ENCODE assay signal across 14 cellular contexts in genomic region chrX:29555465-29556091, GRCh38.
A peak's percentile ranks its signal among the peaks of the same experiment; 100 is the strongest.
DNase-seq lines count a peak whose midpoint lies in the region; ATAC-seq and TF ChIP-seq lines count a peak whose summit lies in the region.
"Had no signal": no experiment of that assay in that cellular context is flagged by ENCODE, and none has a peak within 500 bp of the region (broad histone marks: within the 10 kb centered on the region; RNA-seq: fewer than 3 reads in every experiment).

No MANE protein-coding gene starts in this region.

- no peaks in the 10 kb centered on the region for H3K27me3 ChIP-seq in trophoblast cell (ENCODE audit: insufficient read depth, low read length)
- H3K27me3 ChIP-seq: gastroesophageal sphincter had no signal

- H4K8ac ChIP-seq in trophoblast cell (ENCODE audit: low read depth, low read length): no peak overlapping the region

- H2BK5ac ChIP-seq in trophoblast cell (ENCODE audit: low read depth, low read length, poor library complexity): no peak overlapping the region

- no peak overlapping the region for H2AFZ ChIP-seq in trophoblast cell (ENCODE audit: insufficient read depth, low read length, poor library complexity)

- no peak overlapping the region for H2BK120ac ChIP-seq in trophoblast cell (ENCODE audit: insufficient read depth, low read length, poor library complexity)

- H3K4me2 ChIP-seq in trophoblast cell (ENCODE audit: low read length): no peak overlapping the region

- H3K14ac ChIP-seq in trophoblast cell (ENCODE audit: low read length): no peak overlapping the region

- H3K18ac ChIP-seq in trophoblast cell (ENCODE audit: low read length): no peak overlapping the region

- H3K4me3 ChIP-seq in mucosa of descending colon (no peak overlapping the region), trophoblast cell (ENCODE audit: low read depth, low read length) (no peak overlapping the region)
- H3K4me3 ChIP-seq: gastroesophageal sphincter had no signal

- ATAC-seq in GM18873 (IDR thresholded peaks at IDR 0.05; ENCODE audit: low FRiP score, unreplicated experiment) (peak; percentile 99), GM21576 (IDR thresholded peaks at IDR 0.05; ENCODE audit: unreplicated experiment) (peak; percentile 98), HG03108 (IDR thresholded peaks at IDR 0.05; ENCODE audit: unreplicated experiment) (peak; percentile 99), esophagus mucosa (peak; percentile 47), mucosa of descending colon (no peak)
- ATAC-seq: gastroesophageal sphincter had no signal

- H3K9ac ChIP-seq in trophoblast cell (ENCODE audit: low read length): no peak overlapping the region

- no CpG with 5 or more reads among the region's 1 CpG for WGBS in trophoblast cell (ENCODE audit: extremely low coverage, insufficient coverage, insufficient read length)

- H3K27ac ChIP-seq in trophoblast cell (ENCODE audit: low read depth, low read length): no peak overlapping the region
- H3K27ac ChIP-seq: gastroesophageal sphincter had no signal

- no peak for TF ChIP-seq CTCF in mucosa of descending colon (IDR thresholded peaks at IDR 0.05)

- H3K79me1 ChIP-seq in trophoblast cell (ENCODE audit: low read length): no peaks in the 10 kb centered on the region

- H3K36me3 ChIP-seq in mucosa of descending colon (ENCODE audit: low read depth) (no peaks in the 10 kb centered on the region), trophoblast cell (ENCODE audit: control insufficient read depth in 1 of 2, insufficient read depth in 2 of 2, low read length in 2 of 2) (no peaks in the 10 kb centered on the region)
- H3K36me3 ChIP-seq: gastroesophageal sphincter had no signal

- no peak overlapping the region for H4K12ac ChIP-seq in trophoblast cell (ENCODE audit: low read depth, low read length)

- H3K9me3 ChIP-seq in mucosa of descending colon (peaks cover 9% of the 10 kb centered on the region), trophoblast cell (ENCODE audit: insufficient read depth, low read depth, low read length) (no peaks in the 10 kb centered on the region)

- no peak overlapping the region for H2AK5ac ChIP-seq in trophoblast cell (ENCODE audit: low read length)

- no peak for DNase-seq in mucosa of descending colon
- DNase-seq in AG20443 (ENCODE audit: low spot score): no peak
- DNase-seq in islet precursor cell: no peak
- no peak for DNase-seq in trophoblast cell
- DNase-seq: activated CD4-positive, CD25-positive, alpha-beta regulatory T cell; activated gamma-delta T cell; H7; NCI-H1092; retina had no signal

- intact Hi-C loops in mucosa of descending colon (cut with DNase I, micrococcal nuclease): no loop called here

- no peak overlapping the region for H2BK12ac ChIP-seq in trophoblast cell (ENCODE audit: low read length)

- H3K4me1 ChIP-seq in mucosa of descending colon (ENCODE audit: low read depth) (no peaks in the 10 kb centered on the region), trophoblast cell (ENCODE audit: control insufficient read depth in 1 of 2, insufficient read depth in 2 of 2, low read length in 2 of 2) (no peaks in the 10 kb centered on the region)
- H3K4me1 ChIP-seq: gastroesophageal sphincter had no signal

- no peak overlapping the region for H3K23ac ChIP-seq in trophoblast cell (ENCODE audit: low read length)

- no peak overlapping the region for H3K4ac ChIP-seq in trophoblast cell (ENCODE audit: low read depth, low read length)

- no peak overlapping the region for H4K91ac ChIP-seq in trophoblast cell (ENCODE audit: low read depth, low read length)

- H3K79me2 ChIP-seq in trophoblast cell (ENCODE audit: control insufficient read depth, insufficient read depth, low read length, poor library complexity): no peaks in the 10 kb centered on the region
